ENCODE assay signal across 2 cellular contexts in the genomic region with DNA sequence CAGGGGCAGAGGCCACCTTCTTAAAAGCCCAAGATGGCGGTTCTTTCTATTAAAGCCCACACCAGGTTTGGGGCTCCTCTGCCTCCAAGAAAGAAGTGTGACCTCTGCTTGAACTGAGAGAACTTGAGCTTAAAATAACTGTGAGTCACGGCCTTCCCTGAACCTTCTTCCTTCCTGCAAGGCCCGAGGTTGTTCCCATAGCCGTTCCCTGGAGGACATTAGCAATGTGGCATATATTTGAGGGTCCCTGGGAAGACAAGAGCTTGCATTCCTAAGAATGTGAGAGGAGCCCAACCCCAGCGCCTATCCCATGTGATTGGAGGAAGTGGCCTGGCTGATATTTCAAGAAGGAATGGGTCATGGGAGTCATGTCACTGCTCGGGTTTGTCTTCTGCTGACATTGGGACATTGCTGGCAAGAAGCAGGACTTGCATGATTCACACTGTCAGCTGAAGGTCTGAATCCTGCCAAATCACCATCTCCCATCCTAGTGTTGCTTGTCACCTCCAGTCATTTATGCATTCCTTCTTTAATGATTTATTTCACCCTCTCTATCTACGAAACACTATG.
TF ChIP-seq lines count a peak whose summit lies in the region.

No MANE protein-coding gene starts in this region.

TF ChIP-seq in liver, 16 proteins besides CTCF, POLR2A, EP300 and RAD21:
- TF ChIP-seq, protein P1, sequence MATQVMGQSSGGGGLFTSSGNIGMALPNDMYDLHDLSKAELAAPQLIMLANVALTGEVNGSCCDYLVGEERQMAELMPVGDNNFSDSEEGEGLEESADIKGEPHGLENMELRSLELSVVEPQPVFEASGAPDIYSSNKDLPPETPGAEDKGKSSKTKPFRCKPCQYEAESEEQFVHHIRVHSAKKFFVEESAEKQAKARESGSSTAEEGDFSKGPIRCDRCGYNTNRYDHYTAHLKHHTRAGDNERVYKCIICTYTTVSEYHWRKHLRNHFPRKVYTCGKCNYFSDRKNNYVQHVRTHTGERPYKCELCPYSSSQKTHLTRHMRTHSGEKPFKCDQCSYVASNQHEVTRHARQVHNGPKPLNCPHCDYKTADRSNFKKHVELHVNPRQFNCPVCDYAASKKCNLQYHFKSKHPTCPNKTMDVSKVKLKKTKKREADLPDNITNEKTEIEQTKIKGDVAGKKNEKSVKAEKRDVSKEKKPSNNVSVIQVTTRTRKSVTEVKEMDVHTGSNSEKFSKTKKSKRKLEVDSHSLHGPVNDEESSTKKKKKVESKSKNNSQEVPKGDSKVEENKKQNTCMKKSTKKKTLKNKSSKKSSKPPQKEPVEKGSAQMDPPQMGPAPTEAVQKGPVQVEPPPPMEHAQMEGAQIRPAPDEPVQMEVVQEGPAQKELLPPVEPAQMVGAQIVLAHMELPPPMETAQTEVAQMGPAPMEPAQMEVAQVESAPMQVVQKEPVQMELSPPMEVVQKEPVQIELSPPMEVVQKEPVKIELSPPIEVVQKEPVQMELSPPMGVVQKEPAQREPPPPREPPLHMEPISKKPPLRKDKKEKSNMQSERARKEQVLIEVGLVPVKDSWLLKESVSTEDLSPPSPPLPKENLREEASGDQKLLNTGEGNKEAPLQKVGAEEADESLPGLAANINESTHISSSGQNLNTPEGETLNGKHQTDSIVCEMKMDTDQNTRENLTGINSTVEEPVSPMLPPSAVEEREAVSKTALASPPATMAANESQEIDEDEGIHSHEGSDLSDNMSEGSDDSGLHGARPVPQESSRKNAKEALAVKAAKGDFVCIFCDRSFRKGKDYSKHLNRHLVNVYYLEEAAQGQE (IDR thresholded peaks at IDR 0.05): peak; percentile 24
- TF ChIP-seq EGR1 (IDR thresholded peaks at IDR 0.05; ENCODE audit: low read depth in 2 of 2) (no peak), FOXA1 (IDR thresholded peaks at IDR 0.05) (no peak), YY1 (IDR thresholded peaks at IDR 0.05) (peak; percentile 54), RXRA (IDR thresholded peaks at IDR 0.05) (peak; percentile 69 to 77), NR2F2 (IDR thresholded peaks at IDR 0.05) (peak; percentile 96), JUND (IDR thresholded peaks at IDR 0.05) (peak; percentile 8 to 42), TAF1 (conservative IDR thresholded peaks at IDR 0.05) (no peak), SP1 (IDR thresholded peaks at IDR 0.05) (peak; percentile 67)

TF ChIP-seq in HepG2, 621 proteins besides CTCF, POLR2A, EP300 and RAD21 (continued from another document):
- TF ChIP-seq, protein P2, sequence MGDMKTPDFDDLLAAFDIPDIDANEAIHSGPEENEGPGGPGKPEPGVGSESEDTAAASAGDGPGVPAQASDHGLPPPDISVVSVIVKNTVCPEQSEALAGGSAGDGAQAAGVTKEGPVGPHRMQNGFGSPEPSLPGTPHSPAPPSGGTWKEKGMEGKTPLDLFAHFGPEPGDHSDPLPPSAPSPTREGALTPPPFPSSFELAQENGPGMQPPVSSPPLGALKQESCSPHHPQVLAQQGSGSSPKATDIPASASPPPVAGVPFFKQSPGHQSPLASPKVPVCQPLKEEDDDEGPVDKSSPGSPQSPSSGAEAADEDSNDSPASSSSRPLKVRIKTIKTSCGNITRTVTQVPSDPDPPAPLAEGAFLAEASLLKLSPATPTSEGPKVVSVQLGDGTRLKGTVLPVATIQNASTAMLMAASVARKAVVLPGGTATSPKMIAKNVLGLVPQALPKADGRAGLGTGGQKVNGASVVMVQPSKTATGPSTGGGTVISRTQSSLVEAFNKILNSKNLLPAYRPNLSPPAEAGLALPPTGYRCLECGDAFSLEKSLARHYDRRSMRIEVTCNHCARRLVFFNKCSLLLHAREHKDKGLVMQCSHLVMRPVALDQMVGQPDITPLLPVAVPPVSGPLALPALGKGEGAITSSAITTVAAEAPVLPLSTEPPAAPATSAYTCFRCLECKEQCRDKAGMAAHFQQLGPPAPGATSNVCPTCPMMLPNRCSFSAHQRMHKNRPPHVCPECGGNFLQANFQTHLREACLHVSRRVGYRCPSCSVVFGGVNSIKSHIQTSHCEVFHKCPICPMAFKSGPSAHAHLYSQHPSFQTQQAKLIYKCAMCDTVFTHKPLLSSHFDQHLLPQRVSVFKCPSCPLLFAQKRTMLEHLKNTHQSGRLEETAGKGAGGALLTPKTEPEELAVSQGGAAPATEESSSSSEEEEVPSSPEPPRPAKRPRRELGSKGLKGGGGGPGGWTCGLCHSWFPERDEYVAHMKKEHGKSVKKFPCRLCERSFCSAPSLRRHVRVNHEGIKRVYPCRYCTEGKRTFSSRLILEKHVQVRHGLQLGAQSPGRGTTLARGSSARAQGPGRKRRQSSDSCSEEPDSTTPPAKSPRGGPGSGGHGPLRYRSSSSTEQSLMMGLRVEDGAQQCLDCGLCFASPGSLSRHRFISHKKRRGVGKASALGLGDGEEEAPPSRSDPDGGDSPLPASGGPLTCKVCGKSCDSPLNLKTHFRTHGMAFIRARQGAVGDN (CRISPR knock-in tag; IDR thresholded peaks at IDR 0.05): no peak
- no peak for TF ChIP-seq TCF7L2 (IDR thresholded peaks at IDR 0.05; ENCODE audit: low read depth, low read length)
- no peak for TF ChIP-seq POGZ (CRISPR knock-in tag; IDR thresholded peaks at IDR 0.05)
- no peak for TF ChIP-seq NFKBIZ (CRISPR knock-in tag; IDR thresholded peaks at IDR 0.05)
- no peak for TF ChIP-seq U2AF1 (optimal IDR thresholded peaks at IDR 0.05; ENCODE audit: low read depth, low read length)
- no peak for TF ChIP-seq WIZ (CRISPR knock-in tag; IDR thresholded peaks at IDR 0.05)
